In genomic region chr5:35617435-35618296, GRCh38 we compare ENCODE assay signal across 8 cellular contexts. TPM values are rescaled to one million over a fixed set of nuclear protein-coding genes. Genes with fewer than 3 reads are reported as not detected.
DNase-seq lines count a peak whose midpoint lies in the region; ATAC-seq and TF ChIP-seq lines count a peak whose summit lies in the region.

TSS of gene SPEF2 (plus strand) at chr5:35617863. CDS start at chr5:35617998, 135 bp downstream.

- H3K4me1 ChIP-seq in iPS-15b (ENCODE audit: control insufficient read depth, insufficient read depth, low read length) (no peaks in the 10 kb centered on the region), gastrocnemius medialis (peaks cover 3 to 7% of the 10 kb centered on the region in 2 donors)

- H3K27me3 ChIP-seq in H7 (ENCODE audit: control insufficient read depth, insufficient read depth, low read length) (peaks cover 21% of the 10 kb centered on the region), iPS-15b (ENCODE audit: control insufficient read depth, insufficient read depth, low read length) (peaks cover 36% of the 10 kb centered on the region), gastrocnemius medialis (no peaks in the 10 kb centered on the region)

- ATAC-seq in gastrocnemius medialis (peak; percentile 75 to 85), GM21528 (IDR thresholded peaks at IDR 0.05; ENCODE audit: low FRiP score, unreplicated experiment) (no peak)

- H3K9me3 ChIP-seq in iPS-15b (ENCODE audit: control insufficient read depth, insufficient read depth, low read length) (no peaks in the 10 kb centered on the region), gastrocnemius medialis (no peaks in the 10 kb centered on the region)

- peak in 3 of 5 experiments; percentile 40 to 61 (median 44) for TF ChIP-seq CTCF in gastrocnemius medialis (IDR thresholded peaks at IDR 0.05 in 4 of 5, conservative IDR thresholded peaks at IDR 0.05 in 1 of 5)

- H3K4me3 ChIP-seq in H7 (ENCODE audit: insufficient read depth, low read depth, low read length), result peak within 1 kb of the TSS; percentile 64
- H3K4me3 ChIP-seq in iPS-15b (ENCODE audit: low read depth, low read length), result peak within 1 kb of the TSS; percentile 88
- peak within 1 kb of the TSS; percentile 63 to 84 (median 70) for H3K4me3 ChIP-seq in gastrocnemius medialis

- intact Hi-C loops in gastrocnemius medialis (cut with DNase I; ENCODE audit: low total_unique reads), result loop anchor here (10.0 kb wide), 1 partner anchor 307 kb away; no protein-coding TSS in a partner anchor

- no peak for TF ChIP-seq POLR2A in gastrocnemius medialis (IDR thresholded peaks at IDR 0.05)

- H3K36me3 ChIP-seq in H7 (replicated peaks; ENCODE audit: control insufficient read depth, insufficient read depth, low read length), result no peaks in the 10 kb centered on the region
- H3K36me3 ChIP-seq in iPS-15b (ENCODE audit: control insufficient read depth, insufficient read depth, low read length), result no peaks in the 10 kb centered on the region
- H3K36me3 ChIP-seq in gastrocnemius medialis, result no peaks in the 10 kb centered on the region

- no peak within 1 kb of the TSS for H3K27ac ChIP-seq in gastrocnemius medialis

- in situ Hi-C loops in gastrocnemius medialis (cut with MboI; ENCODE audit: low sequenced_read_pairs in 4 of 4), result no loop called here

- DNase-seq in DMS79 treated with DMSO at 0.1 percent for 48 hours (lab: John Stamatoyannopoulos, UW), result peak; percentile 67
- DNase-seq in H7, result peak; percentile 84
- peak; percentile 2 for DNase-seq in NCI-H1092 (lab: John Stamatoyannopoulos, UW)
- DNase-seq in UCSD-AML1 (lab: John Stamatoyannopoulos, UW; ENCODE audit: unreplicated experiment), result peak; percentile 58
- DNase-seq in brain pericyte (ENCODE audit: low read depth, low spot score), result peak; percentile 70
- peak; percentile 33 to 58 for DNase-seq in gastrocnemius medialis

- no peak within 1 kb of the TSS for H3K9ac ChIP-seq in iPS-15b (ENCODE audit: low read depth, low read length)

RNA-seq across cellular contexts. Expression of gene SPEF2, which starts in this region (rescaled TPM):
- total RNA-seq in H7 (2014; rRNA removed; shearing (Covaris generic)), result 0.07 TPM in 1 of 2 replicates, not detected in the other
- under 1 TPM in 2 of 4 donors, not detected in 2; 0.11 to 0.46 TPM for total RNA-seq in gastrocnemius medialis

Comparison
In these comparisons a context has a peak if more than half of its experiments do, and no peak if none do; other contexts are left out.
1. Peak in DNase-seq and H3K4me3 ChIP-seq in H7; RNA of the gene not detected or under 1 TPM.
2. Peak in DNase-seq, ATAC-seq and H3K4me3 ChIP-seq in gastrocnemius medialis; RNA of the gene not detected or under 1 TPM.
3. DNase-seq: peak in every context shown above with its lines; median percentile 84 in H7; 70 in brain pericyte; 67 in DMS79 treated with DMSO at 0.1 percent for 48 hours; 58 in UCSD-AML1; 46 in gastrocnemius medialis; 2 in NCI-H1092.